In the genomic region with DNA sequence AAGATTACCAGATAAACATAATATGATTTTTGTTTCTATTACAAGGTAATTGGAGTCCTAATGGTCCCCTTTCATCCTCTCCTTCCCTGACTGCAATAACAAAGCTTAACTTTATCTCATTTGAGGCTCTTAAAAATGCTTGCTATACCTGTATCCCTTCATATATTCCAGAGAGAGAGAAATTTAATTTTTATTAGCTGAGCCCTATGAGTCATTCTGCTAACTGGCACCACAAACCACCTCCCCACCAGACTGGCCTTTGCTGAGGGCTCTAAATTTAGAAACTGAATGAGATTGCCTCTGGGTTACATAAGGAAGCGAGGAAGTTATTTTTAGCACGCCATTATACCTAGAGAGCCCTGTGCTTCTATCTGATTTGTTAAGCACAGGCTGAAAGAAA, we compare ENCODE assay signal across 8 cellular contexts. TPM values are rescaled to one million over a fixed set of nuclear protein-coding genes. Genes with fewer than 3 reads are reported as not detected.
A peak's percentile ranks its signal among the peaks of the same experiment; 100 is the strongest.
DNase-seq lines count a peak whose midpoint lies in the region; TF ChIP-seq lines count a peak whose summit lies in the region.

No MANE protein-coding gene starts in this region.

- H3K9ac ChIP-seq in parathyroid adenoma, result no peak overlapping the region

- CTCF ChIA-PET in Calu3 (lab: Charles Lee), result interaction anchor here (1.1 kb wide), 1 partner anchor 14 kb away, joined by 4 read pairs; no protein-coding TSS in a partner anchor
- CTCF ChIA-PET in HEK293T (lab: Yijun Ruan, JAX), result interaction anchor here (0.6 kb wide), 1 partner anchor 439 kb away, joined by 3 read pairs; no protein-coding TSS in a partner anchor

- no peaks in the 10 kb centered on the region for H3K79me2 ChIP-seq in parathyroid adenoma

- H3K4me1 ChIP-seq in parathyroid adenoma, result no peaks in the 10 kb centered on the region

- no peaks in the 10 kb centered on the region for H3K27me3 Mint-ChIP-seq in Calu3 (ENCODE audit: unreplicated experiment)

- peak overlapping the region; percentile 57 for H3K4me2 ChIP-seq in parathyroid adenoma (ENCODE audit: low read length)

- no peak overlapping the region for H3K4me3 Mint-ChIP-seq in Calu3 (ENCODE audit: low read depth, unreplicated experiment)

- no peaks in the 10 kb centered on the region for H3K36me3 ChIP-seq in parathyroid adenoma (ENCODE audit: control insufficient read depth, insufficient read depth, low read length)

- intact Hi-C loops in Calu3 (cut with micrococcal nuclease; ENCODE audit: unreplicated experiment), result no loop called here

- POLR2A ChIA-PET in HEK293T (lab: Yijun Ruan, JAX), result no interaction called here

- BruUV-seq in Calu3 (replicated peaks; lab: Mats Ljungman, UMichigan), result no TSS peak

- no peak for TF ChIP-seq CTCF in Calu3 (IDR thresholded peaks at IDR 0.05; ENCODE audit: unreplicated experiment)
- no peak for TF ChIP-seq CTCF in parathyroid adenoma (IDR thresholded peaks at IDR 0.05)

- no peak overlapping the region for H3K27ac Mint-ChIP-seq in Calu3 (ENCODE audit: unreplicated experiment)

- H3K27ac ChIP-seq in parathyroid adenoma, result peak overlapping the region; percentile 83

- H2AFZ ChIP-seq in parathyroid adenoma, result peak overlapping the region; percentile 56

- no peaks in the 10 kb centered on the region for H3K9me3 Mint-ChIP-seq in Calu3 (ENCODE audit: low read depth, unreplicated experiment)

- DNase-seq in Calu3, result peak; percentile 1
- DNase-seq in HEK293T (ENCODE audit: extremely low spot score), result peak; percentile 41
- peak; percentile 62 for DNase-seq in NCI-H2171 treated with DMSO at 0.1 percent for 48 hours (lab: John Stamatoyannopoulos, UW)
- peak; percentile 74 for DNase-seq in cerebellum (ENCODE audit: low spot score)
- no peak for DNase-seq in stimulated activated CD4-positive, alpha-beta T cell treated with anti-CD3 and anti-CD28 coated beads, Interleukin-12 subunit alpha, Interleukin-12 subunit beta, amount 100 ng/mL, for 4 hours
- DNase-seq in activated CD4-positive, CD25-positive, alpha-beta regulatory T cell treated with anti-CD3 and anti-CD28 coated beads, Interleukin-2, amount 50 U/mL, for 72 hours, result no peak
- no peak for DNase-seq in GOT3 (lab: John Stamatoyannopoulos, UW)

- peaks cover 10% of the 10 kb centered on the region for H3K4me1 Mint-ChIP-seq in Calu3 (ENCODE audit: low read depth, unreplicated experiment)

- no peaks in the 10 kb centered on the region for H3K27me3 ChIP-seq in parathyroid adenoma (ENCODE audit: control insufficient read depth, insufficient read depth, low read length)

- H3K36me3 Mint-ChIP-seq in Calu3 (ENCODE audit: insufficient read depth, unreplicated experiment), result no peaks in the 10 kb centered on the region

- H3K9me3 ChIP-seq in parathyroid adenoma (ENCODE audit: control insufficient read depth, low read length), result no peaks in the 10 kb centered on the region

- no peak overlapping the region for H3K4me3 ChIP-seq in parathyroid adenoma (ENCODE audit: low read depth, low read length)

TF ChIP-seq in HEK293T, 16 proteins besides CTCF, POLR2A, EP300 and RAD21:
- no peak for TF ChIP-seq BHLHE40 (IDR thresholded peaks at IDR 0.05; ENCODE audit: borderline replicate concordance)
- TF ChIP-seq NFRKB (IDR thresholded peaks at IDR 0.05), result no peak
- no peak for TF ChIP-seq TARDBP (IDR thresholded peaks at IDR 0.05)
- no peak for TF ChIP-seq SP1 (IDR thresholded peaks at IDR 0.05)
- no peak for TF ChIP-seq SUZ12 (IDR thresholded peaks at IDR 0.05)
- TF ChIP-seq LEF1 (IDR thresholded peaks at IDR 0.05; ENCODE audit: borderline replicate concordance), result no peak
- no peak for TF ChIP-seq L3MBTL2 (conservative IDR thresholded peaks at IDR 0.05)
- no peak for TF ChIP-seq FOXA1 (IDR thresholded peaks at IDR 0.05)
- TF ChIP-seq ARNT (IDR thresholded peaks at IDR 0.05), result no peak
- TF ChIP-seq ZNF384 (IDR thresholded peaks at IDR 0.05), result no peak

RNA-seq across cellular contexts. Expression of a gene that starts 27.4 kb away (rescaled TPM):
- total RNA-seq in Calu3 (2022) (not detected in 2 replicates), cerebellum (not detected)

Comparison
In these comparisons a context has a peak if more than half of its experiments do, and no peak if none do; other contexts are left out.
1. DNase-seq: peak in Calu3 (single experiment), HEK293T (single experiment), NCI-H2171 treated with DMSO at 0.1 percent for 48 hours (single experiment) and cerebellum (single experiment); none in stimulated activated CD4-positive, alpha-beta T cell treated with anti-CD3 and anti-CD28 coated beads, Interleukin-12 subunit alpha, Interleukin-12 subunit beta, amount 100 ng/mL, for 4 hours (single experiment), activated CD4-positive, CD25-positive, alpha-beta regulatory T cell treated with anti-CD3 and anti-CD28 coated beads, Interleukin-2, amount 50 U/mL, for 72 hours (single experiment) and GOT3 (single experiment).